ENCODE assay signal across 8 cellular contexts in genomic region chr15:41773332-41773728, GRCh38. TPM values are rescaled to one million over a fixed set of nuclear protein-coding genes. Genes with fewer than 3 reads are reported as not detected.
A peak's percentile ranks its signal among the peaks of the same experiment; 100 is the strongest.
DNase-seq lines count a peak whose midpoint lies in the region; ATAC-seq and TF ChIP-seq lines count a peak whose summit lies in the region.

No MANE protein-coding gene starts in this region.

- H3K9me3 ChIP-seq in heart right ventricle (no peaks in the 10 kb centered on the region), aorta (ENCODE audit: control insufficient read depth, low read length) (no peaks in the 10 kb centered on the region)

- in situ Hi-C loops in astrocyte of the cerebellum (cut with HindIII; ENCODE audit: low sequenced_read_pairs), result no loop called here

- peaks cover 0 to 25% (median 0%) of the 10 kb centered on the region in 9 donors for H3K36me3 ChIP-seq in heart right ventricle
- peaks cover 0 to 2% of the 10 kb centered on the region in 2 donors for H3K36me3 ChIP-seq in aorta (ENCODE audit: control insufficient read depth in 1 of 2, insufficient read depth in 2 of 2, low read length in 1 of 2)

- 31 to 33% methylated on average over 5 of the region's 5 CpGs for WGBS in heart right ventricle, 2 donors
- WGBS in aorta, 2 donors, result 7 to 8% methylated on average over 5 of the region's 5 CpGs

- H3K4me3 ChIP-seq in heart right ventricle (peak overlapping the region in 7 of 10 donors; percentile 72 to 85 (median 82)), astrocyte of the cerebellum (ENCODE audit: low read depth, low read length) (peak overlapping the region; percentile 81), aorta (ENCODE audit: low read length in 2 of 2) (peak overlapping the region in 1 of 2 donors; percentile 22)

- intact Hi-C loops in heart right ventricle (cut with DNase I), result loop anchor here in 9 of 10 donors (1.0 to 10.0 kb wide), 10 partner anchors 38 to 201 kb away; partner anchors contain the start of genes EHD4 (in 2 of the 9), SPTBN5 (in 2 of the 9) and JMJD7 (in 1 of the 9)
- intact Hi-C loops in left cardiac atrium (cut with DNase I), result loop anchor here (2.0 to 10.0 kb wide), 4 partner anchors 37 to 211 kb away; no protein-coding TSS in a partner anchor
- intact Hi-C loops in aorta (cut with DNase I), result loop anchor here (1.0 to 5.0 kb wide), 3 partner anchors 37 to 129 kb away; no protein-coding TSS in a partner anchor

- peak overlapping the region; percentile 85 for H3K4me3 Mint-ChIP-seq in mesothelial cell of epicardium

- no peaks in the 10 kb centered on the region for H3K9me3 Mint-ChIP-seq in mesothelial cell of epicardium

- peak overlapping the region; percentile 97 for H3K27ac Mint-ChIP-seq in mesothelial cell of epicardium

- TF ChIP-seq CTCF in heart right ventricle (IDR thresholded peaks at IDR 0.05) (no peak), astrocyte of the cerebellum (IDR thresholded peaks at IDR 0.05; ENCODE audit: low read depth, low read length, missing control alignments) (no peak), mesothelial cell of epicardium (IDR thresholded peaks at IDR 0.05; ENCODE audit: unreplicated experiment) (no peak)

- peak overlapping the region in 8 of 10 donors; percentile 66 to 88 (median 84) for H3K27ac ChIP-seq in heart right ventricle
- peak overlapping the region; percentile 72 to 84 for H3K27ac ChIP-seq in aorta (ENCODE audit: low read depth in 1 of 2, low read length in 2 of 2)

- ATAC-seq in heart right ventricle (no peak), left cardiac atrium (no peak), aorta (ENCODE audit: low FRiP score) (no peak), HG02642 (IDR thresholded peaks at IDR 0.05; ENCODE audit: poor library complexity, unreplicated experiment) (no peak)

- H3K36me3 Mint-ChIP-seq in mesothelial cell of epicardium, result peaks cover 4% of the 10 kb centered on the region

- H3K4me1 Mint-ChIP-seq in mesothelial cell of epicardium, result peaks cover 44% of the 10 kb centered on the region

- H3K27me3 ChIP-seq in heart right ventricle, result no peaks in the 10 kb centered on the region
- H3K27me3 ChIP-seq in aorta (ENCODE audit: control insufficient read depth in 1 of 2, insufficient read depth in 2 of 2, low read length in 1 of 2), result no peaks in the 10 kb centered on the region

- H3K4me1 ChIP-seq in heart right ventricle (peaks cover 13 to 49% (median 42%) of the 10 kb centered on the region in 9 donors), aorta (ENCODE audit: control insufficient read depth in 1 of 2, insufficient read depth in 2 of 2, low read length in 2 of 2) (peaks cover 4 to 6% of the 10 kb centered on the region in 2 donors)

- no peaks in the 10 kb centered on the region for H3K27me3 Mint-ChIP-seq in mesothelial cell of epicardium (ENCODE audit: low read depth)

- no peak for DNase-seq in heart right ventricle
- no peak for DNase-seq in left cardiac atrium
- no peak for DNase-seq in astrocyte of the cerebellum (ENCODE audit: low read depth)
- DNase-seq in mesothelial cell of epicardium (ENCODE audit: low spot score in 2 of 2, unreplicated experiment in 2 of 2), result no peak
- DNase-seq in aorta, result no peak
- DNase-seq in NCI-H1436 treated with DMSO at 0.1 percent for 48 hours (lab: John Stamatoyannopoulos, UW), result no peak
- no peak for DNase-seq in activated gamma-delta T cell (lab: John Stamatoyannopoulos, UW)

RNA-seq across cellular contexts. Expression of gene MAPKBP1, which starts 1.0 kb away (rescaled TPM):
- 10 to 100 TPM in 9 of 10 donors, 1 to 10 TPM in 1; 8.3 to 17.0 (median 13.3) TPM for total RNA-seq in heart right ventricle
- 10 to 100 TPM in 1 of 2 donors, 1 to 10 TPM in 1; 3.4 to 27.2 TPM for polyA plus RNA-seq in heart right ventricle
- 10 to 100 TPM; 13.9 to 19.0 TPM for total RNA-seq in left cardiac atrium
- 38.9 to 42.6 TPM (median 40.8 TPM) in 3 replicates for total RNA-seq in mesothelial cell of epicardium
- total RNA-seq in aorta, result 10 to 100 TPM; 38.2 to 44.1 TPM
- polyA plus RNA-seq in aorta, result 10 to 100 TPM; 13.6 to 17.0 TPM

RNA-seq across cellular contexts. Expression of gene JMJD7, which starts 54.6 kb away (rescaled TPM):
- total RNA-seq in heart right ventricle (10 to 100 TPM; 11.0 to 20.9 (median 12.9) TPM), left cardiac atrium (10 to 100 TPM in 1 of 2 donors, 1 to 10 TPM in 1; 8.8 to 11.7 TPM), mesothelial cell of epicardium (25.9 to 27.6 TPM (median 26.7 TPM) in 3 replicates), aorta (10 to 100 TPM in 1 of 2 donors, 1 to 10 TPM in 1; 9.6 to 12.6 TPM)
- polyA plus RNA-seq in heart right ventricle (10 to 100 TPM in 1 of 2 donors, 1 to 10 TPM in 1; 8.6 to 23.0 TPM), aorta (10 to 100 TPM in 1 of 2 donors, 1 to 10 TPM in 1; 7.0 to 10.5 TPM)
